In the genomic region with DNA sequence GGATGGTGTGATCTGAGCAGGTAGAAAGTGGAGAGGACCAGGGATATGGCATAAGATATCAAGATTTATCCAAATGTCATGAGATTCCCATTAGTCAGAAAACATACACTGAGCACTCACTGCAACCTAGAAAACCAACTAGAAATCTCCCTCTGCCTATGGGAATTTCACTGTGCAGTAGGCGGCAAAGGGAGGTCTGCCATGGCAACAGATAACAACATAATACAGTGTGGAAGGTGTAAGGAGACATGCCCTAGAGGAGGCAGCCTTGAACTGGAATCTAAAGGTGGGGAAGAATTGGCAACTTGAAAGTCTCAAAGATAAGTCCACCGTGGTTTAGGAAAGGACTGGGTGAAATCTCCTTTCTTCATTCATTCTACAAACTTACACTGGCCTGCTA, we compare ENCODE assay signal across 26 cellular contexts.
"Had no signal": no experiment of that assay in that cellular context is flagged by ENCODE, and none has a peak within 500 bp of the region (broad histone marks: within the 10 kb centered on the region; RNA-seq: fewer than 3 reads in every experiment).

No MANE protein-coding gene starts in this region.

- H3K36me3 Mint-ChIP-seq: natural killer cell treated with Interleukin-12 subunit alpha and Interleukin-12 subunit beta and Interleukin-15 and Interleukin-18, amount 100 ng/mL, for 72 hours; stimulated activated effector memory CD8-positive, alpha-beta T cell treated with anti-CD3 and anti-CD28 coated beads, Interleukin-12 subunit alpha, Interleukin-12 subunit beta, amount 100 ng/mL, for 72 hours; stimulated activated naive B cell treated with anti-CD40 and anti-IgM and Interleukin-4, amounts not matched to agents 10 μg/mL and 1 μg/mL and 100 μg/mL, for 72 hours had no signal

- H3K36me3 ChIP-seq: neutrophil, pancreas, right lobe of liver, sigmoid colon, stomach, thoracic aorta, thyroid gland, tibial nerve, upper lobe of left lung, vagina had no signal

- H3K4me1 Mint-ChIP-seq: stimulated activated effector memory CD8-positive, alpha-beta T cell treated with anti-CD3 and anti-CD28 coated beads, Interleukin-12 subunit alpha, Interleukin-12 subunit beta, amount 100 ng/mL, for 72 hours; stimulated activated naive B cell treated with anti-CD40 and anti-IgM and Interleukin-4, amounts not matched to agents 10 μg/mL and 1 μg/mL and 100 μg/mL, for 72 hours had no signal

- H3K4me1 ChIP-seq: psoas muscle, right lobe of liver, sigmoid colon, stomach, tibial nerve, upper lobe of left lung, vagina had no signal

- H3K4me3 Mint-ChIP-seq: natural killer cell treated with Interleukin-12 subunit alpha and Interleukin-12 subunit beta and Interleukin-15 and Interleukin-18, amount 100 ng/mL, for 72 hours; nephron progenitor cell; neural crest cell; stimulated activated effector memory CD8-positive, alpha-beta T cell treated with anti-CD3 and anti-CD28 coated beads, Interleukin-12 subunit alpha, Interleukin-12 subunit beta, amount 100 ng/mL, for 72 hours; stimulated activated naive B cell treated with anti-CD40 and anti-IgM and Interleukin-4, amounts not matched to agents 10 μg/mL and 1 μg/mL and 100 μg/mL, for 72 hours; stimulated activated naive CD8-positive, alpha-beta T cell treated with anti-CD3 and anti-CD28 coated beads, Interleukin-15, Interleukin-2, amounts not matched to agents 100 ng/mL and 50 ng/mL, for 24 hours had no signal

- H3K4me3 ChIP-seq: pancreas, psoas muscle, right lobe of liver, sigmoid colon, stomach, thoracic aorta, thyroid gland, tibial nerve, upper lobe of left lung, vagina had no signal

- H3K27me3 ChIP-seq: neutrophil, pancreas, right lobe of liver, sigmoid colon, stomach, thyroid gland, tibial nerve, upper lobe of left lung, vagina had no signal

- H3K27ac Mint-ChIP-seq: natural killer cell treated with Interleukin-12 subunit alpha and Interleukin-12 subunit beta and Interleukin-15 and Interleukin-18, amount 100 ng/mL, for 72 hours; nephron progenitor cell; stimulated activated effector memory CD8-positive, alpha-beta T cell treated with anti-CD3 and anti-CD28 coated beads, Interleukin-12 subunit alpha, Interleukin-12 subunit beta, amount 100 ng/mL, for 72 hours; stimulated activated naive B cell treated with anti-CD40 and anti-IgM and Interleukin-4, amounts not matched to agents 10 μg/mL and 1 μg/mL and 100 μg/mL, for 72 hours; stimulated activated naive CD8-positive, alpha-beta T cell treated with anti-CD3 and anti-CD28 coated beads, Interleukin-15, Interleukin-2, amounts not matched to agents 100 ng/mL and 50 ng/mL, for 24 hours had no signal

- H3K27ac ChIP-seq: neutrophil, pancreas, psoas muscle, right lobe of liver, sigmoid colon, stomach, thoracic aorta, thyroid gland, tibial nerve, upper lobe of left lung, vagina had no signal

- H3K9me3 Mint-ChIP-seq: natural killer cell treated with Interleukin-12 subunit alpha and Interleukin-12 subunit beta and Interleukin-15 and Interleukin-18, amount 100 ng/mL, for 72 hours; stimulated activated effector memory CD8-positive, alpha-beta T cell treated with anti-CD3 and anti-CD28 coated beads, Interleukin-12 subunit alpha, Interleukin-12 subunit beta, amount 100 ng/mL, for 72 hours; stimulated activated naive CD8-positive, alpha-beta T cell treated with anti-CD3 and anti-CD28 coated beads, Interleukin-15, Interleukin-2, amounts not matched to agents 100 ng/mL and 50 ng/mL, for 24 hours had no signal

- DNase-seq: nephron progenitor cell; nucleus accumbens; pancreas; psoas muscle; right cardiac atrium; right lobe of liver; sigmoid colon; small intestine; stimulated activated CD4-positive, alpha-beta T cell treated with anti-CD3 and anti-CD28 coated beads, Interleukin-15, amount 100 ng/mL, for 24 hours; stimulated activated CD4-positive, alpha-beta T cell treated with anti-CD3 and anti-CD28 coated beads, Interleukin-2, amount 100 ng/mL, for 24 hours; stimulated activated CD4-positive, alpha-beta T cell treated with anti-CD3 and anti-CD28 coated beads, Interleukin-2, amount 100 ng/mL, for 48 hours; stimulated activated CD4-positive, alpha-beta T cell treated with anti-CD3 and anti-CD28 coated beads, Interleukin-4, amount 100 ng/mL, for 24 hours; stimulated activated naive B cell treated with anti-CD40 and anti-IgM and Interleukin-4, amounts not matched to agents 10 μg/mL and 1 μg/mL and 100 μg/mL, for 72 hours; stimulated activated naive CD4-positive, alpha-beta T cell treated with Interleukin-2 at 50 U/mL for 16 hours; stomach; thyroid gland; trophoblast cell; upper lobe of left lung had no signal

- ATAC-seq: natural killer cell treated with Interleukin-12 subunit alpha and Interleukin-12 subunit beta and Interleukin-15 and Interleukin-18, amount 100 ng/mL, for 72 hours; pancreas; psoas muscle; right cardiac atrium; right lobe of liver; stimulated activated effector memory CD8-positive, alpha-beta T cell treated with anti-CD3 and anti-CD28 coated beads, Interleukin-12 subunit alpha, Interleukin-12 subunit beta, amount 100 ng/mL, for 72 hours; stimulated activated naive B cell treated with anti-CD40 and anti-IgM and Interleukin-4, amounts not matched to agents 10 μg/mL and 1 μg/mL and 100 μg/mL, for 72 hours had no signal
